8 cellular contexts compared by ENCODE assay signal in genomic region chr10:73252445-73253225, GRCh38. TPM values are rescaled to one million over a fixed set of nuclear protein-coding genes. Genes with fewer than 3 reads are reported as not detected.
DNase-seq lines count a peak whose midpoint lies in the region; ATAC-seq and TF ChIP-seq lines count a peak whose summit lies in the region.

Gene MRPS16, minus strand, starts transcription at chr10:73252644. Its CDS starts 162 bp downstream, at chr10:73252482.

- H3K36me3 Mint-ChIP-seq in activated naive CD8-positive, alpha-beta T cell treated with anti-CD3 and anti-CD28 coated beads, Interleukin-2, amount 10 ng/mL, durations not matched to agents 7 days and 5 days: peaks cover 10% of the 10 kb centered on the region

- no peak for TF ChIP-seq EP300 in ovary (IDR thresholded peaks at IDR 0.05)

- H3K36me3 ChIP-seq in SU-DHL-6 (ENCODE audit: low read length): peaks cover 4% of the 10 kb centered on the region; the same call in 1 of the 2 replicates
- no peaks in the 10 kb centered on the region for H3K36me3 ChIP-seq in ovary
- H3K36me3 ChIP-seq in thyroid gland: peaks cover 0 to 4% of the 10 kb centered on the region in 2 donors

- no peaks in the 10 kb centered on the region for H3K9me3 Mint-ChIP-seq in activated naive CD8-positive, alpha-beta T cell treated with anti-CD3 and anti-CD28 coated beads, Interleukin-2, amount 10 ng/mL, durations not matched to agents 7 days and 5 days

- peaks cover 22% of the 10 kb centered on the region for H3K4me1 Mint-ChIP-seq in activated naive CD8-positive, alpha-beta T cell treated with anti-CD3 and anti-CD28 coated beads, Interleukin-2, amount 10 ng/mL, durations not matched to agents 7 days and 5 days

- peak within 1 kb of the TSS; percentile 82 for H3K27ac Mint-ChIP-seq in activated naive CD8-positive, alpha-beta T cell treated with anti-CD3 and anti-CD28 coated beads, Interleukin-2, amount 10 ng/mL, durations not matched to agents 7 days and 5 days

- peaks cover 30% of the 10 kb centered on the region for H3F3A ChIP-seq in SU-DHL-6 (ENCODE audit: insufficient read depth)

- H3K4me1 ChIP-seq in ovary (ENCODE audit: insufficient read depth): peaks cover 5% of the 10 kb centered on the region
- H3K4me1 ChIP-seq in thyroid gland: peaks cover 14 to 18% of the 10 kb centered on the region in 2 donors

- H4K20me1 ChIP-seq in SU-DHL-6 (ENCODE audit: low read depth, low read length): no peaks in the 10 kb centered on the region

- peak within 1 kb of the TSS; percentile 89 for H3K4me2 ChIP-seq in SU-DHL-6 (ENCODE audit: low read depth, low read length, poor library complexity, severe bottlenecking)

- H3K9ac ChIP-seq in SU-DHL-6 (ENCODE audit: low read length): peak within 1 kb of the TSS; percentile 98

- H3K79me2 ChIP-seq in SU-DHL-6 (ENCODE audit: insufficient read depth, low read length): peaks cover 45% of the 10 kb centered on the region

- no peaks in the 10 kb centered on the region for H3K27me3 ChIP-seq in SU-DHL-6 (ENCODE audit: low read length)
- H3K27me3 ChIP-seq in ovary: no peaks in the 10 kb centered on the region
- H3K27me3 ChIP-seq in thyroid gland: no peaks in the 10 kb centered on the region

- TF ChIP-seq CTCF in GM10266 (IDR thresholded peaks at IDR 0.05; ENCODE audit: control insufficient read depth, insufficient read depth, low read depth, missing control alignments) (no peak), SU-DHL-6 (IDR thresholded peaks at IDR 0.05; ENCODE audit: insufficient read depth, low read length, poor library complexity, severe bottlenecking) (no peak), ovary (IDR thresholded peaks at IDR 0.05) (no peak), thyroid gland (IDR thresholded peaks at IDR 0.05) (peak in 1 of 6 experiments; percentile 20)

- ATAC-seq in HG02642 (IDR thresholded peaks at IDR 0.05; ENCODE audit: poor library complexity, unreplicated experiment) (peak; percentile 85), Right ventricle myocardium inferior (peak; percentile 99)
- peak; percentile 78 for ATAC-seq in activated naive CD8-positive, alpha-beta T cell treated with anti-CD3 and anti-CD28 coated beads, Interleukin-2, amount 10 ng/mL, durations not matched to agents 7 days and 5 days (ENCODE audit: low read depth)

- intact Hi-C loops in Right ventricle myocardium inferior (cut with DNase I): loop anchor here (5.0 kb wide), 1 partner anchor 245 kb away; the partner anchor contains the start of gene PPP3CB
- intact Hi-C loops in ovary (cut with DNase I): no loop called here
- intact Hi-C loops in thyroid gland (cut with DNase I): no loop called here

- peak within 1 kb of the TSS; percentile 93 for H3K4me3 Mint-ChIP-seq in activated naive CD8-positive, alpha-beta T cell treated with anti-CD3 and anti-CD28 coated beads, Interleukin-2, amount 10 ng/mL, durations not matched to agents 7 days and 5 days

- no peaks in the 10 kb centered on the region for H3K27me3 Mint-ChIP-seq in activated naive CD8-positive, alpha-beta T cell treated with anti-CD3 and anti-CD28 coated beads, Interleukin-2, amount 10 ng/mL, durations not matched to agents 7 days and 5 days

- H3K4me3 ChIP-seq in SU-DHL-6 (ENCODE audit: insufficient read depth, low read length, poor library complexity, severe bottlenecking) (peak within 1 kb of the TSS; percentile 97), ovary (peak within 1 kb of the TSS; percentile 81), thyroid gland (replicated peaks in 1 of 3) (peak within 1 kb of the TSS; percentile 48 to 60 (median 59))

- TF ChIP-seq POLR2A in ovary (IDR thresholded peaks at IDR 0.05) (peak; percentile 68), thyroid gland (IDR thresholded peaks at IDR 0.05) (peak; percentile 12 to 89)

- POLR2A ChIA-PET in activated naive CD8-positive, alpha-beta T cell treated with anti-CD3 and anti-CD28 coated beads, Interleukin-2, amount 10 ng/mL, durations not matched to agents 7 days and 5 days (lab: Charles Lee): interaction anchor here (0.5 to 2.3 kb wide), 12 partner anchors 11 to 1166 kb away, joined by 3 to 13 read pairs (median 4); partner anchors contain the start of genes CFAP70, ECD, FAM149B1 and P4HA1

- H2AFZ ChIP-seq in SU-DHL-6 (ENCODE audit: low read depth, low read length, severe bottlenecking): peak within 1 kb of the TSS; percentile 45

- DNase-seq in GM10266 (ENCODE audit: extremely low spot score): peak; percentile 91
- peak; percentile 79 for DNase-seq in NCI-H128 (lab: John Stamatoyannopoulos, UW; ENCODE audit: unreplicated experiment)
- peak; percentile 91 for DNase-seq in activated naive CD8-positive, alpha-beta T cell treated with anti-CD3 and anti-CD28 coated beads, Interleukin-2, amount 10 ng/mL, durations not matched to agents 7 days and 5 days
- peak; percentile 95 for DNase-seq in Right ventricle myocardium inferior (ENCODE audit: missing footprints)
- peak; percentile 91 to 94 (median 92) for DNase-seq in ovary
- DNase-seq in thyroid gland: peak; percentile 96

- H3K9me3 ChIP-seq in SU-DHL-6 (ENCODE audit: insufficient read depth, low read length): no peaks in the 10 kb centered on the region
- no peaks in the 10 kb centered on the region for H3K9me3 ChIP-seq in ovary
- H3K9me3 ChIP-seq in thyroid gland: no peaks in the 10 kb centered on the region

- no peaks in the 10 kb centered on the region for H3K9me2 ChIP-seq in SU-DHL-6 (replicated peaks; ENCODE audit: insufficient read depth, low read length)

- 0% methylated on average over 46 to 51 of the region's 51 CpGs for WGBS in ovary, 3 donors
- 0% methylated on average over 32 to 51 of the region's 51 CpGs for WGBS in thyroid gland, 2 donors

- H3K27ac ChIP-seq in SU-DHL-6 (ENCODE audit: low read depth, low read length) (peak within 1 kb of the TSS; percentile 73), ovary (peak within 1 kb of the TSS; percentile 77 to 80), thyroid gland (peak within 1 kb of the TSS; percentile 46 to 87 (median 64))

RNA-seq across cellular contexts. Expression of gene MRPS16, which starts in this region (rescaled TPM):
- 10 to 100 TPM; 73.5 to 78.4 TPM for total RNA-seq in activated naive CD8-positive, alpha-beta T cell treated with anti-CD3 and anti-CD28 coated beads, Interleukin-2, amount 10 ng/mL, durations not matched to agents 7 days and 5 days
- total RNA-seq in Right ventricle myocardium inferior: 106 TPM
- total RNA-seq in ovary: 100 to 1,000 TPM in 1 of 7 donors, 10 to 100 TPM in 6; 26.3 to 101 (median 59.4) TPM
- polyA plus RNA-seq in ovary: 10 to 100 TPM; 35.0 to 49.8 TPM
- total RNA-seq in thyroid gland: 10 to 100 TPM; 41.8 to 57.6 (median 53.1) TPM

Comparison
In these comparisons a context has a peak if more than half of its experiments do, and no peak if none do; other contexts are left out.
1. Peak in every context shown above with its lines: DNase-seq, ATAC-seq, H3K4me3 ChIP-seq and H3K27ac ChIP-seq.